ENCODE assay signal across 11 cellular contexts in the genomic region with DNA sequence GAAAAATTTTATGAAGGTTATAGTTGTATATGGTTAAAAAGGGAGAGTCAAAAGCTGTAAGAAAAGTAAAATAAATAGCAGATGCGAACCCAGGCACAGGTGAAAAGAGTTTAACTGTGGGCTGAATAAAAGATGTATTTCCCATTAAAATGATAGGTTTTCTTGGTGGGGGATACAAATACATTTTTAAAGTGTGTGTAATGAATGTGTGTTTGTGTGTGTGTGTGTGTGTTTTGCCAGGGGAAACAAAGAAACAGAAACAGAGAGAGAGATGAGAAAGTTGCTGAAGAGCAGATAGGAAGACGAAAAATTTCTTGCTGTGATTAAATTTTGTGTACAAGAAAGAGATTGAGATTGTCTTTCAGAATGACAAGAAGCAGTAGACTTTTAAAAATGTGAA. TPM values are rescaled to one million over a fixed set of nuclear protein-coding genes. Genes with fewer than 3 reads are reported as not detected.
DNase-seq lines count a peak whose midpoint lies in the region; ATAC-seq and TF ChIP-seq lines count a peak whose summit lies in the region.
"Had no signal": no experiment of that assay in that cellular context is flagged by ENCODE, and none has a peak within 500 bp of the region (broad histone marks: within the 10 kb centered on the region; RNA-seq: fewer than 3 reads in every experiment).

No MANE protein-coding gene starts in this region.

- no peak for DNase-seq in left ventricle myocardium inferior
- no peak for DNase-seq in cardiac septum (ENCODE audit: low spot score)
- no peak for DNase-seq in nephron progenitor cell
- no peak for DNase-seq in activated CD4-positive, alpha-beta T cell treated with anti-CD3 and anti-CD28 coated beads, Interleukin-2, amount 10 ng/mL, durations not matched to agents 7 days and 5 days
- DNase-seq: activated CD8-positive, alpha-beta T cell treated with anti-CD3 and anti-CD28 coated beads for 36 hours; activated naive CD4-positive, alpha-beta T cell treated with anti-CD3 and anti-CD28 coated beads for 36 hours; MM.1S had no signal

- H3K36me3 Mint-ChIP-seq in nephron progenitor cell (ENCODE audit: low read depth), result no peaks in the 10 kb centered on the region
- no peaks in the 10 kb centered on the region for H3K36me3 Mint-ChIP-seq in activated CD4-positive, alpha-beta T cell treated with anti-CD3 and anti-CD28 coated beads, Interleukin-2, amount 10 ng/mL, durations not matched to agents 7 days and 5 days (ENCODE audit: low read depth)

- no peak for ATAC-seq in HG03135 (IDR thresholded peaks at IDR 0.05; ENCODE audit: unreplicated experiment)
- no peak for ATAC-seq in HG02759 (IDR thresholded peaks at IDR 0.05; ENCODE audit: unreplicated experiment)
- ATAC-seq: activated CD8-positive, alpha-beta T cell treated with anti-CD3 and anti-CD28 coated beads for 36 hours had no signal

- TF ChIP-seq CTCF in left ventricle myocardium inferior (IDR thresholded peaks at IDR 0.05; ENCODE audit: borderline replicate concordance) (no peak), nephron progenitor cell (IDR thresholded peaks at IDR 0.05) (no peak)

- POLR2A ChIA-PET in activated CD4-positive, alpha-beta T cell treated with anti-CD3 and anti-CD28 coated beads, Interleukin-2, amount 10 ng/mL, durations not matched to agents 7 days and 5 days (lab: Charles Lee), result no interaction called here

- H3K27ac ChIP-seq in left ventricle myocardium inferior (replicated peaks) (peak overlapping the region; percentile 80), duodenal mucosa (ENCODE audit: low read depth, low read length) (peak overlapping the region; percentile 33), urinary bladder (ENCODE audit: low read depth) (peak overlapping the region; percentile 59)

- H3K4me1 Mint-ChIP-seq in nephron progenitor cell, result peaks cover 30% of the 10 kb centered on the region
- no peaks in the 10 kb centered on the region for H3K4me1 Mint-ChIP-seq in activated CD4-positive, alpha-beta T cell treated with anti-CD3 and anti-CD28 coated beads, Interleukin-2, amount 10 ng/mL, durations not matched to agents 7 days and 5 days

- peaks cover 5% of the 10 kb centered on the region for H3K27me3 Mint-ChIP-seq in nephron progenitor cell (ENCODE audit: low read depth, poor library complexity)
- peaks cover 2% of the 10 kb centered on the region for H3K27me3 Mint-ChIP-seq in activated CD4-positive, alpha-beta T cell treated with anti-CD3 and anti-CD28 coated beads, Interleukin-2, amount 10 ng/mL, durations not matched to agents 7 days and 5 days
- H3K27me3 Mint-ChIP-seq: activated CD8-positive, alpha-beta T cell treated with anti-CD3 and anti-CD28 coated beads for 36 hours had no signal

- 75% methylated on average over 2 of the region's 2 CpGs for WGBS in urinary bladder

- H3K4me3 ChIP-seq in left ventricle myocardium inferior (peak overlapping the region; percentile 16), duodenal mucosa (ENCODE audit: low read depth in 1 of 2, low read length in 2 of 2) (no peak overlapping the region), urinary bladder (ENCODE audit: low read depth, low read length) (no peak overlapping the region)

- H3K9me3 ChIP-seq in left ventricle myocardium inferior (replicated peaks) (peaks cover 14% of the 10 kb centered on the region), duodenal mucosa (ENCODE audit: control insufficient read depth in 1 of 2, low read length in 2 of 2) (no peaks in the 10 kb centered on the region)

- CTCF ChIA-PET in activated CD4-positive, alpha-beta T cell treated with anti-CD3 and anti-CD28 coated beads, Interleukin-2, amount 10 ng/mL, durations not matched to agents 7 days and 5 days (lab: Charles Lee), result no interaction called here

- intact Hi-C loops in left ventricle myocardium inferior (cut with micrococcal nuclease), result no loop called here
- intact Hi-C loops in cardiac septum (cut with DNase I), result loop anchor here (5.0 kb wide), 1 partner anchor 40 kb away; no protein-coding TSS in a partner anchor

- no peak overlapping the region for H3K4me3 Mint-ChIP-seq in nephron progenitor cell
- H3K4me3 Mint-ChIP-seq in activated CD4-positive, alpha-beta T cell treated with anti-CD3 and anti-CD28 coated beads, Interleukin-2, amount 10 ng/mL, durations not matched to agents 7 days and 5 days, result no peak overlapping the region
- H3K4me3 Mint-ChIP-seq: activated CD8-positive, alpha-beta T cell treated with anti-CD3 and anti-CD28 coated beads for 36 hours; activated naive CD4-positive, alpha-beta T cell treated with anti-CD3 and anti-CD28 coated beads for 36 hours had no signal

- H3K27ac Mint-ChIP-seq in nephron progenitor cell, result peak overlapping the region; percentile 82
- H3K27ac Mint-ChIP-seq in activated CD4-positive, alpha-beta T cell treated with anti-CD3 and anti-CD28 coated beads, Interleukin-2, amount 10 ng/mL, durations not matched to agents 7 days and 5 days, result no peak overlapping the region
- H3K27ac Mint-ChIP-seq: activated CD8-positive, alpha-beta T cell treated with anti-CD3 and anti-CD28 coated beads for 36 hours; activated naive CD4-positive, alpha-beta T cell treated with anti-CD3 and anti-CD28 coated beads for 36 hours had no signal

- peaks cover 4% of the 10 kb centered on the region for H3K36me3 ChIP-seq in left ventricle myocardium inferior
- no peaks in the 10 kb centered on the region for H3K36me3 ChIP-seq in duodenal mucosa (ENCODE audit: control insufficient read depth in 1 of 2, insufficient read depth in 2 of 2, low read length in 2 of 2)
- no peaks in the 10 kb centered on the region for H3K36me3 ChIP-seq in urinary bladder (ENCODE audit: insufficient read depth)

- H3K4me1 ChIP-seq in left ventricle myocardium inferior (peaks cover 53% of the 10 kb centered on the region), duodenal mucosa (ENCODE audit: control insufficient read depth in 1 of 2, insufficient read depth in 2 of 2, low read length in 2 of 2) (peaks cover 12 to 22% of the 10 kb centered on the region in 2 donors), urinary bladder (ENCODE audit: insufficient read depth) (peaks cover 1% of the 10 kb centered on the region)

- H3K9me3 Mint-ChIP-seq in nephron progenitor cell, result peaks cover 9% of the 10 kb centered on the region
- no peaks in the 10 kb centered on the region for H3K9me3 Mint-ChIP-seq in activated CD4-positive, alpha-beta T cell treated with anti-CD3 and anti-CD28 coated beads, Interleukin-2, amount 10 ng/mL, durations not matched to agents 7 days and 5 days
- H3K9me3 Mint-ChIP-seq: activated CD8-positive, alpha-beta T cell treated with anti-CD3 and anti-CD28 coated beads for 36 hours had no signal

- H3K9ac ChIP-seq in duodenal mucosa (ENCODE audit: low read depth in 1 of 2, low read length in 2 of 2), result peak overlapping the region in 1 of 2 donors; percentile 4

- H3K27me3 ChIP-seq in left ventricle myocardium inferior (ENCODE audit: low read depth), result no peaks in the 10 kb centered on the region
- no peaks in the 10 kb centered on the region for H3K27me3 ChIP-seq in duodenal mucosa (ENCODE audit: control insufficient read depth in 1 of 2, insufficient read depth in 2 of 2, low read length in 2 of 2)

RNA-seq across cellular contexts. Expression of gene TFPI, which starts 12.1 kb away (rescaled TPM):
- 19.0 TPM for total RNA-seq in left ventricle myocardium inferior
- total RNA-seq in cardiac septum, result 22.3 TPM
- total RNA-seq in urinary bladder, result 177 TPM
- polyA plus RNA-seq in urinary bladder, result 63.3 TPM
- total RNA-seq in activated CD4-positive, alpha-beta T cell treated with anti-CD3 and anti-CD28 coated beads, Interleukin-2, amount 10 ng/mL, durations not matched to agents 7 days and 5 days, result not detected
- total RNA-seq: activated CD8-positive, alpha-beta T cell treated with anti-CD3 and anti-CD28 coated beads for 36 hours; activated naive CD4-positive, alpha-beta T cell treated with anti-CD3 and anti-CD28 coated beads for 36 hours had no signal

Comparison
In these comparisons a context has a peak if more than half of its experiments do, and no peak if none do; other contexts are left out.
1. RNA of gene TFPI, which starts 12.1 kb away (total RNA-seq): 177 TPM in urinary bladder (single experiment), 22.3 TPM in cardiac septum (single experiment) and 19.0 TPM in left ventricle myocardium inferior (single experiment); not detected in activated CD4-positive, alpha-beta T cell treated with anti-CD3 and anti-CD28 coated beads, Interleukin-2, amount 10 ng/mL, durations not matched to agents 7 days and 5 days; every median in the first group is over 10 times any median in the second.
2. Peak in every context shown above with its lines, with median percentiles within 50 percentile points of each other: H3K27ac ChIP-seq.